ENCODE assay signal across 1 cellular context in the genomic region with DNA sequence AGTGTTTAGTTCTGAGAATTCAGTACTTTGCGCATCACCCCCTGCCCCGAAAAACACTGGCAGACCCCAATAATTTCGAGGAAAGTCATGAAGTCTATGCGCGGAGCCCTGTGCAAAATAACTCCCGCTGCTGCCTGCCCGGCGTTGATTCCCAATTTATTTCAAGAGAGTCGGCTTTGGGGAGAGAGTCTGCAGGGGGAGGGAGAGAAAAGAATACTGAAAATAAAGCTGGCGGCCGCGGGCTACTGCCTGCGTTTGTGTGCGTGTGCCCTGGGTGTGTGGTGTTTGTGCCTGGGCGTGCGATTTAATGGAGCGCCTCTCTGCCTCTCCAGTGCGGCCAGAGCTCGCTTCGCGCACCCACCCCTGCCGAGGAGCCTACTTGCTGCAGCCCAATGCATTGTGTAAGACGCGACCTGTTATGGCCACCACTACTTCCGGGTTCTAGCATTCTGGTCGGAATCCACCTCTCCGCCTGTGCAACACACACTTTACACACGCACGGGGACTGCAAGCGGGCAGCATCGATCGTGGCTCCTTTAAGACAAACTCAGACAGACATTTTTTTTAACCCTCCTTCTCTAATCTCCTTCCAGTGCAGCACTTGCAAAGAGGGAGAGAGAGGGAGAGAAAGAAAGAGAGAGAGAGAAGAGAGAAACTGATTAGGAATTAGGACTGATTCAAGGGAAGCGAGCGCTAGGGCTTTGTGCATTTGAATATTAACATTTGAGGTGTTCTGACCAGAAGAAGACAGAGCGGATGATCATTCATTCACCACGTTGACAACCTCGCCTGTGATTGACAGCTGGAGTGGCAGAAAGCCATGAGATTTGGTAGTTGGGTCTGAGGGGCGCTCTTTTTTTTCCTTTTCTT.
TF ChIP-seq lines count a peak whose summit lies in the region.

A gene (plus strand): TSS at position 447 of the 870 bp plus-strand sequence. CDS start 732 bp downstream, outside the sequence.

TF ChIP-seq in HEK293, 187 proteins besides CTCF, POLR2A, EP300 and RAD21 (continued from another document):
- TF ChIP-seq, protein P1, sequence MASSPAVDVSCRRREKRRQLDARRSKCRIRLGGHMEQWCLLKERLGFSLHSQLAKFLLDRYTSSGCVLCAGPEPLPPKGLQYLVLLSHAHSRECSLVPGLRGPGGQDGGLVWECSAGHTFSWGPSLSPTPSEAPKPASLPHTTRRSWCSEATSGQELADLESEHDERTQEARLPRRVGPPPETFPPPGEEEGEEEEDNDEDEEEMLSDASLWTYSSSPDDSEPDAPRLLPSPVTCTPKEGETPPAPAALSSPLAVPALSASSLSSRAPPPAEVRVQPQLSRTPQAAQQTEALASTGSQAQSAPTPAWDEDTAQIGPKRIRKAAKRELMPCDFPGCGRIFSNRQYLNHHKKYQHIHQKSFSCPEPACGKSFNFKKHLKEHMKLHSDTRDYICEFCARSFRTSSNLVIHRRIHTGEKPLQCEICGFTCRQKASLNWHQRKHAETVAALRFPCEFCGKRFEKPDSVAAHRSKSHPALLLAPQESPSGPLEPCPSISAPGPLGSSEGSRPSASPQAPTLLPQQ (tag by site-specific recombination; IDR thresholded peaks at IDR 0.05) = peak; percentile 92
- TF ChIP-seq, protein P2, sequence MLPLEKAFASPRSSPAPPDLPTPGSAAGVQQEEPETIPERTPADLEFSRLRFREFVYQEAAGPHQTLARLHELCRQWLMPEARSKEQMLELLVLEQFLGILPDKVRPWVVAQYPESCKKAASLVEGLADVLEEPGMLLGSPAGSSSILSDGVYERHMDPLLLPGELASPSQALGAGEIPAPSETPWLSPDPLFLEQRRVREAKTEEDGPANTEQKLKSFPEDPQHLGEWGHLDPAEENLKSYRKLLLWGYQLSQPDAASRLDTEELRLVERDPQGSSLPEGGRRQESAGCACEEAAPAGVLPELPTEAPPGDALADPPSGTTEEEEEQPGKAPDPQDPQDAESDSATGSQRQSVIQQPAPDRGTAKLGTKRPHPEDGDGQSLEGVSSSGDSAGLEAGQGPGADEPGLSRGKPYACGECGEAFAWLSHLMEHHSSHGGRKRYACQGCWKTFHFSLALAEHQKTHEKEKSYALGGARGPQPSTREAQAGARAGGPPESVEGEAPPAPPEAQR (tag by site-specific recombination; IDR thresholded peaks at IDR 0.05) = no peak
- TF ChIP-seq, protein P3, sequence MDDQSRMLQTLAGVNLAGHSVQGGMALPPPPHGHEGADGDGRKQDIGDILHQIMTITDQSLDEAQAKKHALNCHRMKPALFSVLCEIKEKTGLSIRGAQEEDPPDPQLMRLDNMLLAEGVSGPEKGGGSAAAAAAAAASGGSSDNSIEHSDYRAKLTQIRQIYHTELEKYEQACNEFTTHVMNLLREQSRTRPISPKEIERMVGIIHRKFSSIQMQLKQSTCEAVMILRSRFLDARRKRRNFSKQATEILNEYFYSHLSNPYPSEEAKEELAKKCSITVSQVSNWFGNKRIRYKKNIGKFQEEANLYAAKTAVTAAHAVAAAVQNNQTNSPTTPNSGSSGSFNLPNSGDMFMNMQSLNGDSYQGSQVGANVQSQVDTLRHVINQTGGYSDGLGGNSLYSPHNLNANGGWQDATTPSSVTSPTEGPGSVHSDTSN (CRISPR knock-in tag; IDR thresholded peaks at IDR 0.05) = no peak
- TF ChIP-seq SCRT1 (tag by site-specific recombination; IDR thresholded peaks at IDR 0.05; ENCODE audit: borderline replicate concordance) (0 out of 2 replicates have a peak, but pooled peaks have one; percentile 69), ZNF221 (tag by site-specific recombination; IDR thresholded peaks at IDR 0.05; ENCODE audit: borderline replicate concordance) (no peak), GLIS1 (tag by site-specific recombination; IDR thresholded peaks at IDR 0.05) (no peak), KLF1 (tag by site-specific recombination; IDR thresholded peaks at IDR 0.05) (0 out of 2 replicates have a peak, but pooled peaks have one; percentile 13), ZBTB8A (tag by site-specific recombination; IDR thresholded peaks at IDR 0.05) (peak; percentile 65; the same call in 1 of the 2 replicates), KLF9 (tag by site-specific recombination; IDR thresholded peaks at IDR 0.05; ENCODE audit: low read depth) (no peak), ZNF302 (tag by site-specific recombination; IDR thresholded peaks at IDR 0.05; ENCODE audit: low read depth) (no peak), SP2 (tag by site-specific recombination; IDR thresholded peaks at IDR 0.05) (peak; percentile 49; the same call in 1 of the 2 replicates), ZNF114 (tag by site-specific recombination; IDR thresholded peaks at IDR 0.05) (no peak), ZNF48 (tag by site-specific recombination; IDR thresholded peaks at IDR 0.05) (no peak), ZNF777 (tag by site-specific recombination; IDR thresholded peaks at IDR 0.05; ENCODE audit: borderline replicate concordance) (no peak), ZNF529 (tag by site-specific recombination; IDR thresholded peaks at IDR 0.05; ENCODE audit: insufficient replicate concordance) (no peak), ZNF555 (tag by site-specific recombination; conservative IDR thresholded peaks at IDR 0.05) (no peak), PRDM1 (tag by site-specific recombination; IDR thresholded peaks at IDR 0.05) (peak; percentile 68; the same call in 1 of the 2 replicates), ZNF677 (tag by site-specific recombination; IDR thresholded peaks at IDR 0.05) (no peak), ZNF548 (tag by site-specific recombination; IDR thresholded peaks at IDR 0.05) (no peak), ZNF670 (tag by site-specific recombination; IDR thresholded peaks at IDR 0.05; ENCODE audit: low read depth) (no peak), ZNF341 (tag by site-specific recombination; IDR thresholded peaks at IDR 0.05; ENCODE audit: low read depth) (no peak), ZNF610 (tag by site-specific recombination; IDR thresholded peaks at IDR 0.05; ENCODE audit: borderline replicate concordance) (no peak), ZNF747 (tag by site-specific recombination; IDR thresholded peaks at IDR 0.05) (no peak), MEIS1 (CRISPR knock-in tag; IDR thresholded peaks at IDR 0.05; ENCODE audit: borderline replicate concordance) (no peak), ZNF585B (tag by site-specific recombination; IDR thresholded peaks at IDR 0.05) (no peak), ZNF473 (tag by site-specific recombination; IDR thresholded peaks at IDR 0.05) (no peak)
- TF ChIP-seq, protein P4, sequence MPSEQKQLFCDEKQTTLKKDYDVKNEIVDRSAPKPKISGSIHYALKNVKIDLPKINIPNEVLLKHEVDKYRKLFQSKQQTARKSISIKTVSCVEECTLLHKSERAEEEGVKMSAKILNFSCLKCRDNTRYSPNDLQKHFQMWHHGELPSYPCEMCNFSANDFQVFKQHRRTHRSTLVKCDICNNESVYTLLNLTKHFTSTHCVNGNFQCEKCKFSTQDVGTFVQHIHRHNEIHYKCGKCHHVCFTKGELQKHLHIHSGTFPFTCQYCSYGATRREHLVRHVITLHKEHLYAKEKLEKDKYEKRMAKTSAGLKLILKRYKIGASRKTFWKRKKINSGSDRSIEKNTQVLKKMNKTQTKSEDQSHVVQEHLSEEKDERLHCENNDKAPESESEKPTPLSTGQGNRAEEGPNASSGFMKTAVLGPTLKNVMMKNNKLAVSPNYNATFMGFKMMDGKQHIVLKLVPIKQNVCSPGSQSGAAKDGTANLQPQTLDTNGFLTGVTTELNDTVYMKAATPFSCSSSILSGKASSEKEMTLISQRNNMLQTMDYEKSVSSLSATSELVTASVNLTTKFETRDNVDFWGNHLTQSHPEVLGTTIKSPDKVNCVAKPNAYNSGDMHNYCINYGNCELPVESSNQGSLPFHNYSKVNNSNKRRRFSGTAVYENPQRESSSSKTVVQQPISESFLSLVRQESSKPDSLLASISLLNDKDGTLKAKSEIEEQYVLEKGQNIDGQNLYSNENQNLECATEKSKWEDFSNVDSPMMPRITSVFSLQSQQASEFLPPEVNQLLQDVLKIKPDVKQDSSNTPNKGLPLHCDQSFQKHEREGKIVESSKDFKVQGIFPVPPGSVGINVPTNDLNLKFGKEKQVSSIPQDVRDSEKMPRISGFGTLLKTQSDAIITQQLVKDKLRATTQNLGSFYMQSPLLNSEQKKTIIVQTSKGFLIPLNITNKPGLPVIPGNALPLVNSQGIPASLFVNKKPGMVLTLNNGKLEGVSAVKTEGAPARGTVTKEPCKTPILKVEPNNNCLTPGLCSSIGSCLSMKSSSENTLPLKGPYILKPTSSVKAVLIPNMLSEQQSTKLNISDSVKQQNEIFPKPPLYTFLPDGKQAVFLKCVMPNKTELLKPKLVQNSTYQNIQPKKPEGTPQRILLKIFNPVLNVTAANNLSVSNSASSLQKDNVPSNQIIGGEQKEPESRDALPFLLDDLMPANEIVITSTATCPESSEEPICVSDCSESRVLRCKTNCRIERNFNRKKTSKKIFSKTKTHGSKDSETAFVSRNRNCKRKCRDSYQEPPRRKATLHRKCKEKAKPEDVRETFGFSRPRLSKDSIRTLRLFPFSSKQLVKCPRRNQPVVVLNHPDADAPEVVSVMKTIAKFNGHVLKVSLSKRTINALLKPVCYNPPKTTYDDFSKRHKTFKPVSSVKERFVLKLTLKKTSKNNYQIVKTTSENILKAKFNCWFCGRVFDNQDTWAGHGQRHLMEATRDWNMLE (tag by site-specific recombination; conservative IDR thresholded peaks at IDR 0.05; ENCODE audit: low read depth) = no peak
- TF ChIP-seq, protein P5, sequence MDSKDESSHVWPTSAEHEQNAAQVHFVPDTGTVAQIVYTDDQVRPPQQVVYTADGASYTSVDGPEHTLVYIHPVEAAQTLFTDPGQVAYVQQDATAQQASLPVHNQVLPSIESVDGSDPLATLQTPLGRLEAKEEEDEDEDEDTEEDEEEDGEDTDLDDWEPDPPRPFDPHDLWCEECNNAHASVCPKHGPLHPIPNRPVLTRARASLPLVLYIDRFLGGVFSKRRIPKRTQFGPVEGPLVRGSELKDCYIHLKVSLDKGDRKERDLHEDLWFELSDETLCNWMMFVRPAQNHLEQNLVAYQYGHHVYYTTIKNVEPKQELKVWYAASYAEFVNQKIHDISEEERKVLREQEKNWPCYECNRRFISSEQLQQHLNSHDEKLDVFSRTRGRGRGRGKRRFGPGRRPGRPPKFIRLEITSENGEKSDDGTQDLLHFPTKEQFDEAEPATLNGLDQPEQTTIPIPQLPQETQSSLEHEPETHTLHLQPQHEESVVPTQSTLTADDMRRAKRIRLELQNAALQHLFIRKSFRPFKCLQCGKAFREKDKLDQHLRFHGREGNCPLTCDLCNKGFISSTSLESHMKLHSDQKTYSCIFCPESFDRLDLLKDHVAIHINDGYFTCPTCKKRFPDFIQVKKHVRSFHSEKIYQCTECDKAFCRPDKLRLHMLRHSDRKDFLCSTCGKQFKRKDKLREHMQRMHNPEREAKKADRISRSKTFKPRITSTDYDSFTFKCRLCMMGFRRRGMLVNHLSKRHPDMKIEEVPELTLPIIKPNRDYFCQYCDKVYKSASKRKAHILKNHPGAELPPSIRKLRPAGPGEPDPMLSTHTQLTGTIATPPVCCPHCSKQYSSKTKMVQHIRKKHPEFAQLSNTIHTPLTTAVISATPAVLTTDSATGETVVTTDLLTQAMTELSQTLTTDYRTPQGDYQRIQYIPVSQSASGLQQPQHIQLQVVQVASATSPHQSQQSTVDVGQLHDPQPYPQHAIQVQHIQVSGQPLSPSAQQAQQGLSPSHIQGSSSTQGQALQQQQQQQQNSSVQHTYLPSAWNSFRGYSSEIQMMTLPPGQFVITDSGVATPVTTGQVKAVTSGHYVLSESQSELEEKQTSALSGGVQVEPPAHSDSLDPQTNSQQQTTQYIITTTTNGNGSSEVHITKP (tag by site-specific recombination; IDR thresholded peaks at IDR 0.05) = peak; percentile 100
- TF ChIP-seq, protein P6, sequence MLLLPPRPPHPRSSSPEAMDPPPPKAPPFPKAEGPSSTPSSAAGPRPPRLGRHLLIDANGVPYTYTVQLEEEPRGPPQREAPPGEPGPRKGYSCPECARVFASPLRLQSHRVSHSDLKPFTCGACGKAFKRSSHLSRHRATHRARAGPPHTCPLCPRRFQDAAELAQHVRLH (tag by site-specific recombination; IDR thresholded peaks at IDR 0.05) = peak; percentile 58; the same call in 1 of the 2 replicates
- TF ChIP-seq, protein P7, sequence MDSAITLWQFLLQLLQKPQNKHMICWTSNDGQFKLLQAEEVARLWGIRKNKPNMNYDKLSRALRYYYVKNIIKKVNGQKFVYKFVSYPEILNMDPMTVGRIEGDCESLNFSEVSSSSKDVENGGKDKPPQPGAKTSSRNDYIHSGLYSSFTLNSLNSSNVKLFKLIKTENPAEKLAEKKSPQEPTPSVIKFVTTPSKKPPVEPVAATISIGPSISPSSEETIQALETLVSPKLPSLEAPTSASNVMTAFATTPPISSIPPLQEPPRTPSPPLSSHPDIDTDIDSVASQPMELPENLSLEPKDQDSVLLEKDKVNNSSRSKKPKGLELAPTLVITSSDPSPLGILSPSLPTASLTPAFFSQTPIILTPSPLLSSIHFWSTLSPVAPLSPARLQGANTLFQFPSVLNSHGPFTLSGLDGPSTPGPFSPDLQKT (IDR thresholded peaks at IDR 0.05; ENCODE audit: borderline replicate concordance, low read depth, low read length) = peak; percentile 78; the same call in 1 of the 2 replicates
- TF ChIP-seq, protein P8, sequence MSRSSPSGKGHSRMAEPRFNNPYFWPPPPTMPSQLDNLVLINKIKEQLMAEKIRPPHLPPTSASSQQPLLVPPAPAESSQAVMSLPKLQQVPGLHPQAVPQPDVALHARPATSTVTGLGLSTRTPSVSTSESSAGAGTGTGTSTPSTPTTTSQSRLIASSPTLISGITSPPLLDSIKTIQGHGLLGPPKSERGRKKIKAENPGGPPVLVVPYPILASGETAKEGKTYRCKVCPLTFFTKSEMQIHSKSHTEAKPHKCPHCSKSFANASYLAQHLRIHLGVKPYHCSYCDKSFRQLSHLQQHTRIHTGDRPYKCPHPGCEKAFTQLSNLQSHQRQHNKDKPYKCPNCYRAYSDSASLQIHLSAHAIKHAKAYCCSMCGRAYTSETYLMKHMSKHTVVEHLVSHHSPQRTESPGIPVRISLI (tag by site-specific recombination; IDR thresholded peaks at IDR 0.05) = peak; percentile 91; the same call in 1 of the 2 replicates
- TF ChIP-seq, protein P9, sequence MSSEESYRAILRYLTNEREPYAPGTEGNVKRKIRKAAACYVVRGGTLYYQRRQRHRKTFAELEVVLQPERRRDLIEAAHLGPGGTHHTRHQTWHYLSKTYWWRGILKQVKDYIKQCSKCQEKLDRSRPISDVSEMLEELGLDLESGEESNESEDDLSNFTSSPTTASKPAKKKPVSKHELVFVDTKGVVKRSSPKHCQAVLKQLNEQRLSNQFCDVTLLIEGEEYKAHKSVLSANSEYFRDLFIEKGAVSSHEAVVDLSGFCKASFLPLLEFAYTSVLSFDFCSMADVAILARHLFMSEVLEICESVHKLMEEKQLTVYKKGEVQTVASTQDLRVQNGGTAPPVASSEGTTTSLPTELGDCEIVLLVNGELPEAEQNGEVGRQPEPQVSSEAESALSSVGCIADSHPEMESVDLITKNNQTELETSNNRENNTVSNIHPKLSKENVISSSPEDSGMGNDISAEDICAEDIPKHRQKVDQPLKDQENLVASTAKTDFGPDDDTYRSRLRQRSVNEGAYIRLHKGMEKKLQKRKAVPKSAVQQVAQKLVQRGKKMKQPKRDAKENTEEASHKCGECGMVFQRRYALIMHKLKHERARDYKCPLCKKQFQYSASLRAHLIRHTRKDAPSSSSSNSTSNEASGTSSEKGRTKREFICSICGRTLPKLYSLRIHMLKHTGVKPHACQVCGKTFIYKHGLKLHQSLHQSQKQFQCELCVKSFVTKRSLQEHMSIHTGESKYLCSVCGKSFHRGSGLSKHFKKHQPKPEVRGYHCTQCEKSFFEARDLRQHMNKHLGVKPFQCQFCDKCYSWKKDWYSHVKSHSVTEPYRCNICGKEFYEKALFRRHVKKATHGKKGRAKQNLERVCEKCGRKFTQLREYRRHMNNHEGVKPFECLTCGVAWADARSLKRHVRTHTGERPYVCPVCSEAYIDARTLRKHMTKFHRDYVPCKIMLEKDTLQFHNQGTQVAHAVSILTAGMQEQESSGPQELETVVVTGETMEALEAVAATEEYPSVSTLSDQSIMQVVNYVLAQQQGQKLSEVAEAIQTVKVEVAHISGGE (tag by site-specific recombination; conservative IDR thresholded peaks at IDR 0.05; ENCODE audit: low read depth) = peak; percentile 59
